ENCODE assay signal across 1 cellular context in the genomic region with DNA sequence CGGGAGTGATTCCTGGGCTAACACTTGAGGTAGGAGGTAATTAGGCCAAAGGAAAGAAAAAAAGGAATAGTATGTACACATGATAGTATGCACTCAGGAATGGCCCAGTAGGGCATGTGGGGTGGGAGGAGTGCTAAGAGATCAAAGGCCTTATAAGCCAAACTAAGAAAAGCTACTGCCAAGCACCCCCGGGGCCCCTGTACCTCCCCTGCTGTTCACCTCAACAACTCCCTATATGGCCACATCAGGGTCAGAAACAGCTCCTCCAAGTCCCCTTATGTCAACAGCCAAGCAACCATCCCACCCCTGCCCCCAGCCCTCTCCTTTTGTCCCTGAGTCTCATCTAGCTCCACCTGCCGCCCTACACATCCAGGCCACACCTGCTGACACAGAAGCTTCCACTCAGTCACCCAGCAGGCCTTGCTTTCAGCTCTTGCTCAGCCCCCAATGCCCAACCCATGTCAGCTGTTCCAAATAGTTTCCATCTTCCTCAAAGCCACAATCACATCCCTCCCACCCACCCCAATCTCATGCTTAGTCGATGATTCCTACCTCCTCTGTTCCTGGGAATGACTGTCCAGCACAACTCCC.
TF ChIP-seq lines count a peak whose summit lies in the region.

No MANE protein-coding gene starts in this region.

TF ChIP-seq in HepG2, 621 proteins besides CTCF, POLR2A, EP300 and RAD21 (continued from another document):
- TF ChIP-seq, protein P1, sequence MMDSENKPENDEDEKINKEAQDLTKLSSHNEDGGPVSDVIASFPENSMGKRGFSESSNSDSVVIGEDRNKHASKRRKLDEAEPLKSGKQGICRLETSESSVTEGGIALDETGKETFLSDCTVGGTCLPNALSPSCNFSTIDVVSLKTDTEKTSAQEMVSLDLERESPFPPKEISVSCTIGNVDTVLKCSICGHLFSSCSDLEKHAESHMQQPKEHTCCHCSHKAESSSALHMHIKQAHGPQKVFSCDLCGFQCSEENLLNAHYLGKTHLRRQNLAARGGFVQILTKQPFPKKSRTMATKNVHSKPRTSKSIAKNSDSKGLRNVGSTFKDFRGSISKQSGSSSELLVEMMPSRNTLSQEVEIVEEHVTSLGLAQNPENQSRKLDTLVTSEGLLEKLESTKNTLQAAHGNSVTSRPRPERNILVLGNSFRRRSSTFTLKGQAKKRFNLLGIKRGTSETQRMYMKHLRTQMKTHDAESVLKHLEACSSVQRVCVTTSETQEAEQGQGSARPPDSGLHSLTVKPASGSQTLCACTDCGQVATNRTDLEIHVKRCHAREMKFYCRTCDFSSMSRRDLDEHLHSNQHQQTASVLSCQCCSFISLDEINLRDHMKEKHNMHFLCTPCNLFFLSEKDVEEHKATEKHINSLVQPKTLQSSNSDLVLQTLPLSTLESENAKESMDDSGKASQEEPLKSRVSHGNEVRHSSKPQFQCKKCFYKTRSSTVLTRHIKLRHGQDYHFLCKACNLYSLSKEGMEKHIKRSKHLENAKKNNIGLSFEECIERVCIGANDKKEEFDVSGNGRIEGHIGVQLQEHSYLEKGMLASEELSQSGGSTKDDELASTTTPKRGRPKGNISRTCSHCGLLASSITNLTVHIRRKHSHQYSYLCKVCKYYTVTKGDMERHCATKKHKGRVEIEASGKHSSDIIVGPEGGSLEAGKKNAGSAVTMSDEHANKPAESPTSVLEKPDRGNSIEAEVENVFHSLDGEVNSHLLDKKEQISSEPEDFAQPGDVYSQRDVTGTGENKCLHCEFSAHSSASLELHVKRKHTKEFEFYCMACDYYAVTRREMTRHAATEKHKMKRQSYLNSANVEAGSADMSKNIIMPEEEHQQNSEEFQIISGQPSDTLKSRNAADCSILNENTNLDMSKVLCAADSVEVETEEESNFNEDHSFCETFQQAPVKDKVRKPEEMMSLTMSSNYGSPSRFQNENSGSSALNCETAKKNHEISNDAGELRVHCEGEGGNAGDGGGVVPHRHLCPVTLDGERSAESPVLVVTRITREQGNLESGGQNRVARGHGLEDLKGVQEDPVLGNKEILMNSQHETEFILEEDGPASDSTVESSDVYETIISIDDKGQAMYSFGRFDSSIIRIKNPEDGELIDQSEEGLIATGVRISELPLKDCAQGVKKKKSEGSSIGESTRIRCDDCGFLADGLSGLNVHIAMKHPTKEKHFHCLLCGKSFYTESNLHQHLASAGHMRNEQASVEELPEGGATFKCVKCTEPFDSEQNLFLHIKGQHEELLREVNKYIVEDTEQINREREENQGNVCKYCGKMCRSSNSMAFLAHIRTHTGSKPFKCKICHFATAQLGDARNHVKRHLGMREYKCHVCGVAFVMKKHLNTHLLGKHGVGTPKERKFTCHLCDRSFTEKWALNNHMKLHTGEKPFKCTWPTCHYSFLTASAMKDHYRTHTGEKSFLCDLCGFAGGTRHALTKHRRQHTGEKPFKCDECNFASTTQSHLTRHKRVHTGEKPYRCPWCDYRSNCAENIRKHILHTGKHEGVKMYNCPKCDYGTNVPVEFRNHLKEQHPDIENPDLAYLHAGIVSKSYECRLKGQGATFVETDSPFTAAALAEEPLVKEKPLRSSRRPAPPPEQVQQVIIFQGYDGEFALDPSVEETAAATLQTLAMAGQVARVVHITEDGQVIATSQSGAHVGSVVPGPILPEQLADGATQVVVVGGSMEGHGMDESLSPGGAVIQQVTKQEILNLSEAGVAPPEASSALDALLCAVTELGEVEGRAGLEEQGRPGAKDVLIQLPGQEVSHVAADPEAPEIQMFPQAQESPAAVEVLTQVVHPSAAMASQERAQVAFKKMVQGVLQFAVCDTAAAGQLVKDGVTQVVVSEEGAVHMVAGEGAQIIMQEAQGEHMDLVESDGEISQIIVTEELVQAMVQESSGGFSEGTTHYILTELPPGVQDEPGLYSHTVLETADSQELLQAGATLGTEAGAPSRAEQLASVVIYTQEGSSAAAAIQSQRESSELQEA (CRISPR knock-in tag; IDR thresholded peaks at IDR 0.05; ENCODE audit: not compliant biosample characterization): no peak
- TF ChIP-seq RXRA (CRISPR knock-in tag; IDR thresholded peaks at IDR 0.05) (peak; percentile 24; the same call in 1 of the 2 replicates), ZNF720 (CRISPR knock-in tag; IDR thresholded peaks at IDR 0.05) (no peak), FOXA1 (IDR thresholded peaks at IDR 0.05) (no peak), FOXA1 (CRISPR knock-in tag; IDR thresholded peaks at IDR 0.05) (peak; percentile 53; the same call in 1 of the 2 replicates), ZNF546 (CRISPR knock-in tag; conservative IDR thresholded peaks at IDR 0.05) (no peak), CREM (IDR thresholded peaks at IDR 0.05) (peak; percentile 50; the same call in 1 of the 2 replicates), CREM (CRISPR knock-in tag; IDR thresholded peaks at IDR 0.05) (no peak), RBFOX2 (IDR thresholded peaks at IDR 0.05; ENCODE audit: low read depth, low read length) (no peak), ZNF768 (CRISPR knock-in tag; IDR thresholded peaks at IDR 0.05) (no peak), ZNF205 (CRISPR knock-in tag; IDR thresholded peaks at IDR 0.05) (no peak), ZSCAN29 (CRISPR knock-in tag; conservative IDR thresholded peaks at IDR 0.05) (no peak), RXRB (CRISPR knock-in tag; IDR thresholded peaks at IDR 0.05; ENCODE audit: borderline replicate concordance) (peak; percentile 37; the same call in 1 of the 2 replicates), ZNF550 (CRISPR knock-in tag; IDR thresholded peaks at IDR 0.05; ENCODE audit: borderline replicate concordance) (no peak), ZNF605 (CRISPR knock-in tag; IDR thresholded peaks at IDR 0.05) (no peak), KLF16 (CRISPR knock-in tag; IDR thresholded peaks at IDR 0.05) (no peak), NPAS2 (CRISPR knock-in tag; IDR thresholded peaks at IDR 0.05; ENCODE audit: borderline replicate concordance) (no peak), ZBTB20 (CRISPR knock-in tag; IDR thresholded peaks at IDR 0.05; ENCODE audit: borderline replicate concordance, low read depth) (no peak), ZNF143 (CRISPR knock-in tag; IDR thresholded peaks at IDR 0.05) (no peak), YEATS4 (CRISPR knock-in tag; IDR thresholded peaks at IDR 0.05; ENCODE audit: borderline replicate concordance) (no peak), ZNF24 (IDR thresholded peaks at IDR 0.05) (no peak), KDM5B (CRISPR knock-in tag; IDR thresholded peaks at IDR 0.05; ENCODE audit: borderline replicate concordance) (no peak), GMEB2 (CRISPR knock-in tag; IDR thresholded peaks at IDR 0.05; ENCODE audit: low read depth) (no peak), ZNF558 (CRISPR knock-in tag; IDR thresholded peaks at IDR 0.05; ENCODE audit: borderline replicate concordance) (no peak), ZNF839 (CRISPR knock-in tag; IDR thresholded peaks at IDR 0.05; ENCODE audit: borderline replicate concordance) (no peak), FOSL2 (CRISPR knock-in tag; IDR thresholded peaks at IDR 0.05) (no peak), ZBTB7B (CRISPR knock-in tag; IDR thresholded peaks at IDR 0.05) (peak; percentile 54; the same call in 1 of the 2 replicates), KAT2B (IDR thresholded peaks at IDR 0.05; ENCODE audit: borderline replicate concordance, low read depth, low read length) (no peak), KDM4B (CRISPR knock-in tag; IDR thresholded peaks at IDR 0.05) (no peak), CENPX (CRISPR knock-in tag; IDR thresholded peaks at IDR 0.05) (no peak), KAT7 (CRISPR knock-in tag; IDR thresholded peaks at IDR 0.05; ENCODE audit: borderline replicate concordance) (no peak), NCOA2 (CRISPR knock-in tag; IDR thresholded peaks at IDR 0.05) (peak; percentile 49; the same call in 1 of the 2 replicates), ATF7-NPFF (CRISPR knock-in tag; IDR thresholded peaks at IDR 0.05; ENCODE audit: low read depth) (no peak), NFE2L1 (CRISPR knock-in tag; IDR thresholded peaks at IDR 0.05; ENCODE audit: borderline replicate concordance) (no peak), XRCC5 (optimal IDR thresholded peaks at IDR 0.05; ENCODE audit: low read length) (no peak), ZSCAN25 (CRISPR knock-in tag; IDR thresholded peaks at IDR 0.05) (no peak), PHF20 (CRISPR knock-in tag; IDR thresholded peaks at IDR 0.05) (no peak), TBX2 (CRISPR knock-in tag; IDR thresholded peaks at IDR 0.05; ENCODE audit: borderline replicate concordance) (0 out of 2 replicates have a peak, but pooled peaks have one; percentile 20)
- TF ChIP-seq, protein P2, sequence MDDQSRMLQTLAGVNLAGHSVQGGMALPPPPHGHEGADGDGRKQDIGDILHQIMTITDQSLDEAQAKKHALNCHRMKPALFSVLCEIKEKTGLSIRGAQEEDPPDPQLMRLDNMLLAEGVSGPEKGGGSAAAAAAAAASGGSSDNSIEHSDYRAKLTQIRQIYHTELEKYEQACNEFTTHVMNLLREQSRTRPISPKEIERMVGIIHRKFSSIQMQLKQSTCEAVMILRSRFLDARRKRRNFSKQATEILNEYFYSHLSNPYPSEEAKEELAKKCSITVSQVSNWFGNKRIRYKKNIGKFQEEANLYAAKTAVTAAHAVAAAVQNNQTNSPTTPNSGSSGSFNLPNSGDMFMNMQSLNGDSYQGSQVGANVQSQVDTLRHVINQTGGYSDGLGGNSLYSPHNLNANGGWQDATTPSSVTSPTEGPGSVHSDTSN (CRISPR knock-in tag; IDR thresholded peaks at IDR 0.05; ENCODE audit: borderline replicate concordance): no peak
- TF ChIP-seq, protein P3, sequence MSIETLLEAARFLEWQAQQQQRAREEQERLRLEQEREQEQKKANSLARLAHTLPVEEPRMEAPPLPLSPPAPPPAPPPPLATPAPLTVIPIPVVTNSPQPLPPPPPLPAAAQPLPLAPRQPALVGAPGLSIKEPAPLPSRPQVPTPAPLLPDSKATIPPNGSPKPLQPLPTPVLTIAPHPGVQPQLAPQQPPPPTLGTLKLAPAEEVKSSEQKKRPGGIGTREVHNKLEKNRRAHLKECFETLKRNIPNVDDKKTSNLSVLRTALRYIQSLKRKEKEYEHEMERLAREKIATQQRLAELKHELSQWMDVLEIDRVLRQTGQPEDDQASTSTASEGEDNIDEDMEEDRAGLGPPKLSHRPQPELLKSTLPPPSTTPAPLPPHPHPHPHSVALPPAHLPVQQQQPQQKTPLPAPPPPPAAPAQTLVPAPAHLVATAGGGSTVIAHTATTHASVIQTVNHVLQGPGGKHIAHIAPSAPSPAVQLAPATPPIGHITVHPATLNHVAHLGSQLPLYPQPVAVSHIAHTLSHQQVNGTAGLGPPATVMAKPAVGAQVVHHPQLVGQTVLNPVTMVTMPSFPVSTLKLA (IDR thresholded peaks at IDR 0.05): no peak
- TF ChIP-seq, protein P4, sequence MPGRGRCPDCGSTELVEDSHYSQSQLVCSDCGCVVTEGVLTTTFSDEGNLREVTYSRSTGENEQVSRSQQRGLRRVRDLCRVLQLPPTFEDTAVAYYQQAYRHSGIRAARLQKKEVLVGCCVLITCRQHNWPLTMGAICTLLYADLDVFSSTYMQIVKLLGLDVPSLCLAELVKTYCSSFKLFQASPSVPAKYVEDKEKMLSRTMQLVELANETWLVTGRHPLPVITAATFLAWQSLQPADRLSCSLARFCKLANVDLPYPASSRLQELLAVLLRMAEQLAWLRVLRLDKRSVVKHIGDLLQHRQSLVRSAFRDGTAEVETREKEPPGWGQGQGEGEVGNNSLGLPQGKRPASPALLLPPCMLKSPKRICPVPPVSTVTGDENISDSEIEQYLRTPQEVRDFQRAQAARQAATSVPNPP (CRISPR knock-in tag; IDR thresholded peaks at IDR 0.05): no peak
- TF ChIP-seq, protein P5, sequence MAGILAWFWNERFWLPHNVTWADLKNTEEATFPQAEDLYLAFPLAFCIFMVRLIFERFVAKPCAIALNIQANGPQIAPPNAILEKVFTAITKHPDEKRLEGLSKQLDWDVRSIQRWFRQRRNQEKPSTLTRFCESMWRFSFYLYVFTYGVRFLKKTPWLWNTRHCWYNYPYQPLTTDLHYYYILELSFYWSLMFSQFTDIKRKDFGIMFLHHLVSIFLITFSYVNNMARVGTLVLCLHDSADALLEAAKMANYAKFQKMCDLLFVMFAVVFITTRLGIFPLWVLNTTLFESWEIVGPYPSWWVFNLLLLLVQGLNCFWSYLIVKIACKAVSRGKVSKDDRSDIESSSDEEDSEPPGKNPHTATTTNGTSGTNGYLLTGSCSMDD (CRISPR knock-in tag; IDR thresholded peaks at IDR 0.05): no peak
